In genomic region chr6:21601341-21601740, GRCh38 we compare ENCODE assay signal across 28 cellular contexts. TPM values are rescaled to one million over a fixed set of nuclear protein-coding genes. Genes with fewer than 3 reads are reported as not detected.
DNase-seq lines count a peak whose midpoint lies in the region; ATAC-seq and TF ChIP-seq lines count a peak whose summit lies in the region.
"Had no signal": no experiment of that assay in that cellular context is flagged by ENCODE, and none has a peak within 500 bp of the region (broad histone marks: within the 10 kb centered on the region; RNA-seq: fewer than 3 reads in every experiment).

No MANE protein-coding gene starts in this region.

- peaks cover 28% of the 10 kb centered on the region for H3K4me1 ChIP-seq in A673 (ENCODE audit: insufficient read depth, low read length, poor library complexity, severe bottlenecking)

- POLR2A ChIA-PET in A673 (lab: Charles Lee; ENCODE audit: low non-redundant PET) = no interaction called here

- H3K9me3 Mint-ChIP-seq in progenitor cell of endocrine pancreas (ENCODE audit: low read depth) = peaks cover 3% of the 10 kb centered on the region
- no peaks in the 10 kb centered on the region for H3K9me3 Mint-ChIP-seq in T-helper 2 cell treated with Interferon-gamma antibody and Interleukin-4, amounts not matched to agents 5 μg/mL and 100 μg/mL, for 36 hours
- H3K9me3 Mint-ChIP-seq: activated CD8-positive, alpha-beta T cell treated with anti-CD3 and anti-CD28 coated beads for 36 hours; activated T-helper 2 cell treated with anti-CD3 and anti-CD28 coated beads, Interferon-gamma antibody, Interleukin-2, Interleukin-4, amounts not matched to agents 10 μg/mL and 5 μg/mL and 100 μg/mL, durations not matched to agents 14 hours and 24 hours and 36 hours; stimulated activated effector memory CD8-positive, alpha-beta T cell treated with anti-CD3 and anti-CD28 coated beads, Interleukin-12 subunit alpha, Interleukin-12 subunit beta, amount 100 ng/mL, for 72 hours had no signal

- BruUV-seq in A673 (replicated peaks; lab: Mats Ljungman, UMichigan) = no TSS peak

- H3K36me3 ChIP-seq in A673 (ENCODE audit: insufficient read depth, low read length, poor library complexity, severe bottlenecking) = peaks cover 28% of the 10 kb centered on the region
- H3K36me3 ChIP-seq: gastrocnemius medialis, Peyer's patch, transverse colon had no signal

- intact Hi-C loops in A673 (cut with micrococcal nuclease; ENCODE audit: unreplicated experiment) = no loop called here

- peak; percentile 41 for DNase-seq in DMS 273 (lab: John Stamatoyannopoulos, UW; ENCODE audit: unreplicated experiment)
- no peak for DNase-seq in DMS 273 treated with DMSO at 0.1 percent for 48 hours (lab: John Stamatoyannopoulos, UW)
- peak; percentile 46 to 59 for DNase-seq in NCI-H526 (lab: John Stamatoyannopoulos, UW)
- DNase-seq in dermis blood vessel endothelial cell = peak; percentile 15
- no peak for DNase-seq in progenitor cell of endocrine pancreas (ENCODE audit: low spot score, unreplicated experiment)
- DNase-seq in A673 (ENCODE audit: low spot score) = no peak
- no peak for DNase-seq in T-helper 2 cell treated with Interferon-gamma antibody and Interleukin-4, amounts not matched to agents 5 μg/mL and 100 μg/mL, for 36 hours (ENCODE audit: low spot score)
- DNase-seq: activated CD4-positive, alpha-beta T cell treated with anti-CD3 and anti-CD28 coated beads for 36 hours; activated CD8-positive, alpha-beta T cell treated with anti-CD3 and anti-CD28 coated beads for 36 hours; activated naive CD4-positive, alpha-beta T cell treated with anti-CD3 and anti-CD28 coated beads, Interleukin-2, amount 50 U/mL, for 16 hours; CD4-positive, CD25-positive, alpha-beta regulatory T cell; gastrocnemius medialis; Karpas-422; kidney; MV-4-11; naive thymus-derived CD4-positive, alpha-beta T cell; NCI-H146; NCI-H524; Peyer's patch; SHP77; transverse colon had no signal

- no peaks in the 10 kb centered on the region for H3K27me3 ChIP-seq in A673 (replicated peaks; ENCODE audit: insufficient read depth, low read depth, low read length, poor library complexity)
- H3K27me3 ChIP-seq: Peyer's patch, transverse colon had no signal

- no peak overlapping the region for H3K4me3 Mint-ChIP-seq in progenitor cell of endocrine pancreas (ENCODE audit: low read depth)
- H3K4me3 Mint-ChIP-seq in T-helper 2 cell treated with Interferon-gamma antibody and Interleukin-4, amounts not matched to agents 5 μg/mL and 100 μg/mL, for 36 hours = no peak overlapping the region
- H3K4me3 Mint-ChIP-seq: activated CD4-positive, alpha-beta T cell treated with anti-CD3 and anti-CD28 coated beads for 36 hours; activated CD8-positive, alpha-beta T cell treated with anti-CD3 and anti-CD28 coated beads for 36 hours; CD4-positive, CD25-positive, alpha-beta regulatory T cell; naive thymus-derived CD4-positive, alpha-beta T cell; stimulated activated effector memory CD8-positive, alpha-beta T cell treated with anti-CD3 and anti-CD28 coated beads, Interleukin-12 subunit alpha, Interleukin-12 subunit beta, amount 100 ng/mL, for 72 hours had no signal

- no peak overlapping the region for H3K4me3 ChIP-seq in A673 (ENCODE audit: low read depth, low read length, poor library complexity, severe bottlenecking)
- H3K4me3 ChIP-seq: gastrocnemius medialis, HAP-1, Peyer's patch, transverse colon had no signal

- ATAC-seq in HG03439 (IDR thresholded peaks at IDR 0.05; ENCODE audit: unreplicated experiment) = no peak
- ATAC-seq: activated CD4-positive, alpha-beta T cell treated with anti-CD3 and anti-CD28 coated beads for 36 hours; activated CD8-positive, alpha-beta T cell treated with anti-CD3 and anti-CD28 coated beads for 36 hours; gastrocnemius medialis; HepG2; naive thymus-derived CD4-positive, alpha-beta T cell; stimulated activated effector memory CD8-positive, alpha-beta T cell treated with anti-CD3 and anti-CD28 coated beads, Interleukin-12 subunit alpha, Interleukin-12 subunit beta, amount 100 ng/mL, for 72 hours had no signal

- H3K9me3 ChIP-seq in A673 (ENCODE audit: low read depth, low read length, poor library complexity, severe bottlenecking) = no peaks in the 10 kb centered on the region
- H3K9me3 ChIP-seq: gastrocnemius medialis, HAP-1, Peyer's patch, transverse colon had no signal

- peaks cover 41% of the 10 kb centered on the region for H3K4me1 Mint-ChIP-seq in progenitor cell of endocrine pancreas (ENCODE audit: low read depth)
- peaks cover 36% of the 10 kb centered on the region for H3K4me1 Mint-ChIP-seq in T-helper 2 cell treated with Interferon-gamma antibody and Interleukin-4, amounts not matched to agents 5 μg/mL and 100 μg/mL, for 36 hours (ENCODE audit: low read depth)

- no peak overlapping the region for H3K27ac ChIP-seq in A673 (ENCODE audit: low read depth, low read length, poor library complexity, severe bottlenecking)
- H3K27ac ChIP-seq: 22Rv1, gastrocnemius medialis, HL-60, Peyer's patch, transverse colon had no signal

- peak overlapping the region; percentile 82 for H3K27ac Mint-ChIP-seq in progenitor cell of endocrine pancreas
- H3K27ac Mint-ChIP-seq in T-helper 2 cell treated with Interferon-gamma antibody and Interleukin-4, amounts not matched to agents 5 μg/mL and 100 μg/mL, for 36 hours = no peak overlapping the region
- H3K27ac Mint-ChIP-seq: activated CD4-positive, alpha-beta T cell treated with anti-CD3 and anti-CD28 coated beads for 36 hours; activated CD8-positive, alpha-beta T cell treated with anti-CD3 and anti-CD28 coated beads for 36 hours; activated T-helper 2 cell treated with anti-CD3 and anti-CD28 coated beads, Interferon-gamma antibody, Interleukin-2, Interleukin-4, amounts not matched to agents 10 μg/mL and 5 μg/mL and 100 μg/mL, durations not matched to agents 14 hours and 24 hours and 36 hours; CD4-positive, CD25-positive, alpha-beta regulatory T cell; naive thymus-derived CD4-positive, alpha-beta T cell; stimulated activated effector memory CD8-positive, alpha-beta T cell treated with anti-CD3 and anti-CD28 coated beads, Interleukin-12 subunit alpha, Interleukin-12 subunit beta, amount 100 ng/mL, for 72 hours had no signal

- TF ChIP-seq CTCF in progenitor cell of endocrine pancreas (IDR thresholded peaks at IDR 0.05; ENCODE audit: unreplicated experiment) (no peak), A673 (conservative IDR thresholded peaks at IDR 0.05; ENCODE audit: low read depth, low read length) (no peak)

- H3K36me3 Mint-ChIP-seq in progenitor cell of endocrine pancreas (ENCODE audit: insufficient read depth) = peaks cover 44% of the 10 kb centered on the region
- H3K36me3 Mint-ChIP-seq in T-helper 2 cell treated with Interferon-gamma antibody and Interleukin-4, amounts not matched to agents 5 μg/mL and 100 μg/mL, for 36 hours (ENCODE audit: low read depth) = peaks cover 7% of the 10 kb centered on the region
- H3K36me3 Mint-ChIP-seq: CD4-positive, CD25-positive, alpha-beta regulatory T cell had no signal

- no peaks in the 10 kb centered on the region for H3K27me3 Mint-ChIP-seq in progenitor cell of endocrine pancreas
- H3K27me3 Mint-ChIP-seq in T-helper 2 cell treated with Interferon-gamma antibody and Interleukin-4, amounts not matched to agents 5 μg/mL and 100 μg/mL, for 36 hours (ENCODE audit: low read depth) = peaks cover 30% of the 10 kb centered on the region

- CTCF ChIA-PET in A673 (lab: Charles Lee) = no interaction called here

RNA-seq across cellular contexts. Expression of gene SOX4, which starts 7.8 kb away (rescaled TPM):
- 60.2 and 73.5 TPM in 2 replicates for total RNA-seq in dermis blood vessel endothelial cell
- 274 and 293 TPM in 2 replicates for total RNA-seq in progenitor cell of endocrine pancreas
- total RNA-seq in A673 (2021) = 50.7 and 59.4 TPM in 2 replicates

Comparison
In these comparisons a context has a peak if more than half of its experiments do, and no peak if none do; other contexts are left out.
1. DNase-seq: peak in DMS 273 (single experiment), NCI-H526 (2 of 2) and dermis blood vessel endothelial cell (single experiment); none in DMS 273 treated with DMSO at 0.1 percent for 48 hours (single experiment), progenitor cell of endocrine pancreas (single experiment), A673 (single experiment) and T-helper 2 cell treated with Interferon-gamma antibody and Interleukin-4, amounts not matched to agents 5 μg/mL and 100 μg/mL, for 36 hours (single experiment).